ENCODE assay signal across 23 cellular contexts in genomic region chr2:120394764-120395163, GRCh38. TPM values are rescaled to one million over a fixed set of nuclear protein-coding genes. Genes with fewer than 3 reads are reported as not detected.
"Had no signal": no experiment of that assay in that cellular context is flagged by ENCODE, and none has a peak within 500 bp of the region (broad histone marks: within the 10 kb centered on the region; RNA-seq: fewer than 3 reads in every experiment).

No MANE protein-coding gene starts in this region.

- H3K4me3 Mint-ChIP-seq: activated naive CD4-positive, alpha-beta T cell treated with anti-CD3 and anti-CD28 coated beads for 36 hours; activated naive CD8-positive, alpha-beta T cell treated with anti-CD3 and anti-CD28 coated beads, Interleukin-2, amount 10 ng/mL, durations not matched to agents 7 days and 5 days; activated T-cell treated with anti-CD3 and anti-CD28 coated beads, Interleukin-2, amount 50 U/mL, for 4 hours; mesothelial cell of epicardium; naive thymus-derived CD8-positive, alpha-beta T cell; neural progenitor cell; stimulated activated effector memory CD8-positive, alpha-beta T cell treated with anti-CD3 and anti-CD28 coated beads, Interleukin-12 subunit alpha, Interleukin-12 subunit beta, amount 100 ng/mL, for 72 hours had no signal

- DNase-seq: activated CD4-positive, alpha-beta T cell treated with anti-CD3 and anti-CD28 coated beads, Interleukin-2, amount 50 U/mL, for 4 hours; activated effector memory CD4-positive, alpha-beta T cell treated with Interleukin-2 at 50 U/mL for 16 hours; activated naive CD4-positive, alpha-beta T cell treated with anti-CD3 and anti-CD28 coated beads for 36 hours; activated naive CD8-positive, alpha-beta T cell treated with anti-CD3 and anti-CD28 coated beads, Interleukin-2, amount 10 ng/mL, durations not matched to agents 7 days and 5 days; activated T-cell treated with anti-CD3 and anti-CD28 coated beads, Interleukin-2, amount 50 U/mL, for 4 hours; amniotic stem cell; cerebellar nuclear complex; kidney glomerular epithelial cell; naive thymus-derived CD8-positive, alpha-beta T cell; stimulated activated CD4-positive, alpha-beta T cell treated with anti-CD3 and anti-CD28 coated beads, Interleukin-1b, Interleukin-23, amount 100 ng/mL, for 48 hours; T-helper 9 cell; trophoblast cell had no signal

- H3K36me3 Mint-ChIP-seq: activated naive CD8-positive, alpha-beta T cell treated with anti-CD3 and anti-CD28 coated beads, Interleukin-2, amount 10 ng/mL, durations not matched to agents 7 days and 5 days; mesothelial cell of epicardium; naive thymus-derived CD8-positive, alpha-beta T cell; neural progenitor cell; stimulated activated effector memory CD8-positive, alpha-beta T cell treated with anti-CD3 and anti-CD28 coated beads, Interleukin-12 subunit alpha, Interleukin-12 subunit beta, amount 100 ng/mL, for 72 hours had no signal

- H2AFZ ChIP-seq: neural progenitor cell had no signal

- H3K4me1 ChIP-seq: left lung, neural progenitor cell, psoas muscle, right atrium auricular region had no signal

- H3K9me3 Mint-ChIP-seq: activated naive CD4-positive, alpha-beta T cell treated with anti-CD3 and anti-CD28 coated beads for 36 hours; activated naive CD8-positive, alpha-beta T cell treated with anti-CD3 and anti-CD28 coated beads, Interleukin-2, amount 10 ng/mL, durations not matched to agents 7 days and 5 days; mesothelial cell of epicardium; stimulated activated effector memory CD8-positive, alpha-beta T cell treated with anti-CD3 and anti-CD28 coated beads, Interleukin-12 subunit alpha, Interleukin-12 subunit beta, amount 100 ng/mL, for 72 hours had no signal

- H3K9ac ChIP-seq: neural progenitor cell had no signal

- H3K4me2 ChIP-seq: neural progenitor cell had no signal

- H3K36me3 ChIP-seq: left lung, neural progenitor cell, right atrium auricular region had no signal

- H3K9me3 ChIP-seq: left lung, psoas muscle, right atrium auricular region had no signal

- FAIRE-seq: bronchial epithelial cell had no signal

- H3K27ac ChIP-seq: coronary artery, epithelial cell of prostate, left lung, neural progenitor cell, psoas muscle, right atrium auricular region had no signal

- H3K27me3 ChIP-seq: neural progenitor cell, right atrium auricular region had no signal

- H3K4me3 ChIP-seq: coronary artery, left lung, neural progenitor cell, psoas muscle, right atrium auricular region had no signal

- H3K4me1 Mint-ChIP-seq: activated naive CD8-positive, alpha-beta T cell treated with anti-CD3 and anti-CD28 coated beads, Interleukin-2, amount 10 ng/mL, durations not matched to agents 7 days and 5 days; naive thymus-derived CD8-positive, alpha-beta T cell; stimulated activated effector memory CD8-positive, alpha-beta T cell treated with anti-CD3 and anti-CD28 coated beads, Interleukin-12 subunit alpha, Interleukin-12 subunit beta, amount 100 ng/mL, for 72 hours had no signal

- H3K27ac Mint-ChIP-seq: activated naive CD4-positive, alpha-beta T cell treated with anti-CD3 and anti-CD28 coated beads for 36 hours; activated naive CD8-positive, alpha-beta T cell treated with anti-CD3 and anti-CD28 coated beads, Interleukin-2, amount 10 ng/mL, durations not matched to agents 7 days and 5 days; mesothelial cell of epicardium; naive thymus-derived CD8-positive, alpha-beta T cell; neural progenitor cell; stimulated activated effector memory CD8-positive, alpha-beta T cell treated with anti-CD3 and anti-CD28 coated beads, Interleukin-12 subunit alpha, Interleukin-12 subunit beta, amount 100 ng/mL, for 72 hours had no signal

- ATAC-seq: activated T-cell treated with anti-CD3 and anti-CD28 coated beads, Interleukin-2, amount 50 U/mL, for 4 hours; left lung; naive thymus-derived CD8-positive, alpha-beta T cell; psoas muscle; stimulated activated effector memory CD8-positive, alpha-beta T cell treated with anti-CD3 and anti-CD28 coated beads, Interleukin-12 subunit alpha, Interleukin-12 subunit beta, amount 100 ng/mL, for 72 hours had no signal

RNA-seq across cellular contexts. Expression of gene INHBB, which starts 48.8 kb away (rescaled TPM):
- total RNA-seq: activated naive CD4-positive, alpha-beta T cell treated with anti-CD3 and anti-CD28 coated beads for 36 hours; activated naive CD8-positive, alpha-beta T cell treated with anti-CD3 and anti-CD28 coated beads, Interleukin-2, amount 10 ng/mL, durations not matched to agents 7 days and 5 days; mesothelial cell of epicardium; naive thymus-derived CD8-positive, alpha-beta T cell; SK-MEL-5; T-helper 1 cell treated with Interleukin-12 subunit alpha and Interleukin-12 subunit beta and Interleukin-4 antibody, amounts not matched to agents 30 ng/mL and 1 ng/mL, for 36 hours had no signal
- polyA plus RNA-seq: naive thymus-derived CD8-positive, alpha-beta T cell had no signal
